18 cellular contexts compared by ENCODE assay signal in the genomic region with DNA sequence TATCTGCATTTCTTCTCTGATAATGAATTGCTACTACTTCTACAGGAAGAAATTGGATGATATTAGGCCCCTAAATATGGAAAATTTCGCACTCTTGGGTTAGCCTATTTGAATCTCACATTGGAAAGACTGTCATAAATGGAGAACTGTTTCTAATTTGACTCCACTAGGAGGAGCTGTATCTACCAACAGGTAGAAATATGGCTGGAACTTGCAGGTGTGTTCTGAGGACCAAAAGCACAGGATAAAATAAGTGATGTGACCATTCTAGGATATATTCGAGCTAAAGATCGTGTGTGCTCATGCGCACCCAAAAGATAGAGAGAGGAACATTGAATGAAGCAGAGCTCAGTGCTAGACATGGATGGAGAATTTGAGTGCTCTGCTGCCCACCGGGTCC. TPM values are rescaled to one million over a fixed set of nuclear protein-coding genes. Genes with fewer than 3 reads are reported as not detected.
DNase-seq lines count a peak whose midpoint lies in the region; ATAC-seq, FAIRE-seq and TF ChIP-seq lines count a peak whose summit lies in the region.
"Had no signal": no experiment of that assay in that cellular context is flagged by ENCODE, and none has a peak within 500 bp of the region (broad histone marks: within the 10 kb centered on the region; RNA-seq: fewer than 3 reads in every experiment).

No MANE protein-coding gene starts in this region.

- no peak for FAIRE-seq in GM12878 (lab: Jason Lieb, UNC)
- FAIRE-seq: A204.1, RCC 7860 had no signal

- H4K20me1 ChIP-seq in GM12878 (ENCODE audit: control insufficient read depth, insufficient read depth): no peaks in the 10 kb centered on the region

- POLR2A ChIA-PET in GM12878 (lab: Charles Lee): no interaction called here

- H3K79me2 ChIP-seq in GM12878 (ENCODE audit: control insufficient read depth, insufficient read depth, low read length): no peaks in the 10 kb centered on the region
- H3K79me2 ChIP-seq in mesendoderm (ENCODE audit: control insufficient read depth, insufficient read depth, low read length): no peaks in the 10 kb centered on the region

- no peak overlapping the region for H2AK5ac ChIP-seq in mesendoderm (ENCODE audit: low read length)

- WGBS in GM12878 (ENCODE audit: insufficient coverage, insufficient replicate concordance, low lambda C conversion rate, missing lambda C conversion rate): 16% methylated on average over 5 of the region's 5 CpGs
- WGBS in mesendoderm (ENCODE audit: extremely low coverage, insufficient coverage, low lambda C conversion rate): no CpG with 5 or more reads among the region's 5 CpGs

- no peak overlapping the region for H3K56ac ChIP-seq in mesendoderm (ENCODE audit: low read length)

- H2AFZ ChIP-seq in GM12878 (ENCODE audit: control insufficient read depth, low read depth, low read length): no peak overlapping the region

- H3K79me1 ChIP-seq in mesendoderm (ENCODE audit: low read length): no peaks in the 10 kb centered on the region

- H3K9me3 ChIP-seq in GM12878 (replicated peaks; ENCODE audit: control insufficient read depth, insufficient read depth, low read length): no peaks in the 10 kb centered on the region

- DNase-seq in DMS53 (lab: John Stamatoyannopoulos, UW): peak; percentile 29
- DNase-seq in DMS53 treated with DMSO at 0.1 percent for 48 hours (lab: John Stamatoyannopoulos, UW; ENCODE audit: unreplicated experiment): no peak
- no peak for DNase-seq in HL-60 (ENCODE audit: low read depth in 1 of 2, low spot score in 1 of 2)
- no peak for DNase-seq in GM12878 (ENCODE audit: low read depth, low spot score)
- DNase-seq in mesendoderm: peak; percentile 2
- DNase-seq in cerebellar cortex (ENCODE audit: low spot score): no peak
- no peak for DNase-seq in dorsolateral prefrontal cortex
- no peak for DNase-seq in NCI-H2196 (lab: John Stamatoyannopoulos, UW; ENCODE audit: unreplicated experiment)
- DNase-seq: activated naive CD4-positive, alpha-beta T cell; CD8-positive, alpha-beta T cell; effector CD4-positive, alpha-beta T cell; GF-D8; mammary epithelial cell; natural killer cell; T-cell had no signal

- RAD21 ChIA-PET in GM12878 (lab: Charles Lee; ENCODE audit: unreplicated experiment): no interaction called here

- H3K9ac ChIP-seq in GM12878 (ENCODE audit: control insufficient read depth, insufficient read depth, low read length): no peak overlapping the region
- H3K9ac ChIP-seq in mesendoderm (ENCODE audit: low read length): no peak overlapping the region

- BruUV-seq in GM12878 (replicated peaks; lab: Mats Ljungman, UMichigan): no TSS peak

- H3K4me1 ChIP-seq in GM12878 (ENCODE audit: control insufficient read depth, insufficient read depth, low read length) (no peaks in the 10 kb centered on the region), mesendoderm (ENCODE audit: control insufficient read depth, low read depth, low read length) (no peaks in the 10 kb centered on the region)

- H3K4me2 ChIP-seq in GM12878 (ENCODE audit: control insufficient read depth, insufficient read depth): no peak overlapping the region
- no peak overlapping the region for H3K4me2 ChIP-seq in mesendoderm (ENCODE audit: low read length)

- H3K36me3 ChIP-seq in GM12878 (ENCODE audit: control insufficient read depth in 2 of 2, insufficient read depth in 2 of 2, low read length in 1 of 2) (no peaks in the 10 kb centered on the region), mesendoderm (ENCODE audit: control insufficient read depth, insufficient read depth, low read length) (no peaks in the 10 kb centered on the region)

- no peak overlapping the region for H4K8ac ChIP-seq in mesendoderm (ENCODE audit: low read depth, low read length)

- TF ChIP-seq RAD21 in GM12878 (IDR thresholded peaks at IDR 0.05; ENCODE audit: insufficient read depth, low read depth, low read length): no peak

- CTCF ChIA-PET in GM12878 (lab: Yijun Ruan, JAX): interaction anchor here (0.7 to 1.4 kb wide), 4 partner anchors 18 to 265 kb away, joined by 3 to 4 read pairs (median 3); partner anchors contain the start of gene RPL39

- H2BK120ac ChIP-seq in mesendoderm (ENCODE audit: low read depth, low read length): no peak overlapping the region

- no peak overlapping the region for H3K18ac ChIP-seq in mesendoderm (ENCODE audit: low read length)

- H3K4me3 ChIP-seq in HL-60 (replicated peaks; ENCODE audit: insufficient read depth, low read length) (no peak overlapping the region), GM12878 (no peak overlapping the region), mesendoderm (ENCODE audit: low read length) (no peak overlapping the region), dorsolateral prefrontal cortex (no peak overlapping the region)

- H3K27ac ChIP-seq in HL-60 (replicated peaks): peak overlapping the region; percentile 56
- H3K27ac ChIP-seq in GM12878 (ENCODE audit: control insufficient read depth, insufficient read depth): no peak overlapping the region
- no peak overlapping the region for H3K27ac ChIP-seq in mesendoderm (ENCODE audit: low read depth, low read length)
- H3K27ac ChIP-seq in dorsolateral prefrontal cortex: no peak overlapping the region

- H2BK15ac ChIP-seq in mesendoderm (replicated peaks; ENCODE audit: low read depth): no peak overlapping the region

- no peak overlapping the region for H2BK5ac ChIP-seq in mesendoderm (ENCODE audit: low read length)

- no peak for TF ChIP-seq CTCF in HL-60 (IDR thresholded peaks at IDR 0.05; ENCODE audit: insufficient read depth, low read length)
- TF ChIP-seq CTCF in GM12878 (IDR thresholded peaks at IDR 0.05 in 2 of 3, conservative IDR thresholded peaks at IDR 0.05 in 1 of 3; ENCODE audit: control insufficient read depth in 2 of 3, extremely low read depth in 1 of 3, insufficient read depth in 1 of 3, low read depth in 3 of 3, low read length in 3 of 3): peak in 2 of 3 experiments; percentile 10 to 29; a peak in 2 of 6 replicates
- no peak for TF ChIP-seq CTCF in dorsolateral prefrontal cortex (IDR thresholded peaks at IDR 0.05 in 54 of 56, conservative IDR thresholded peaks at IDR 0.05 in 2 of 56; ENCODE audit: low read depth in 1 of 56, partially characterized antibody in 56 of 56)

- SMC1A ChIA-PET in GM12878 (lab: Charles Lee; ENCODE audit: uncharacterized antibody, unreplicated experiment): no interaction called here

- H3K27me3 ChIP-seq in HL-60 (ENCODE audit: insufficient read depth, poor library complexity, severe bottlenecking) (no peaks in the 10 kb centered on the region), GM12878 (replicated peaks in 1 of 2; ENCODE audit: control insufficient read depth in 2 of 2, insufficient read depth in 2 of 2, low read length in 1 of 2) (no peaks in the 10 kb centered on the region; a peak in 1 of 4 replicates), mesendoderm (ENCODE audit: insufficient read depth, low read length, poor library complexity) (no peaks in the 10 kb centered on the region), dorsolateral prefrontal cortex (peaks cover 0 to 45% (median 4%) of the 10 kb centered on the region in 45 donors)

- intact Hi-C loops in GM12878 (cut with micrococcal nuclease; ENCODE audit: unreplicated experiment) (no loop called here), dorsolateral prefrontal cortex (cut with DNase I) (loop anchor here in 1 of 2 donors (10.0 kb wide), 1 partner anchor 296 kb away; no protein-coding TSS in a partner anchor)

- TF ChIP-seq EP300 in GM12878 (IDR thresholded peaks at IDR 0.05; ENCODE audit: borderline replicate concordance in 1 of 2, control insufficient read depth in 1 of 2, low read depth in 2 of 2, low read length in 2 of 2): no peak

- H4K5ac ChIP-seq in mesendoderm (ENCODE audit: low read length): no peak overlapping the region

- ATAC-seq in GM12878: no peak
- ATAC-seq: CD8-positive, alpha-beta T cell; natural killer cell; T-cell had no signal

- in situ Hi-C loops in GM12878 (cut with MboI): no loop called here

- no peak for TF ChIP-seq POLR2A in GM12878 (IDR thresholded peaks at IDR 0.05; ENCODE audit: low read depth, low read length)

- no peak overlapping the region for H3K23ac ChIP-seq in mesendoderm (ENCODE audit: low read length)

- no peak overlapping the region for H3K4ac ChIP-seq in mesendoderm (ENCODE audit: low read depth, low read length)

RNA-seq across cellular contexts. Expression of gene NKAP, which starts 4.8 kb away (rescaled TPM):
- 12.2 and 14.5 TPM in 2 replicates for total RNA-seq in GM12878 (2013; cell fraction: nucleolus; rRNA removed)
- total RNA-seq in GM12878 (2014; rRNA removed) (5.4 TPM in 2 replicates), GM12878 (2014; rRNA removed; fragmentation: Illumina TruSeq; extraction: Trizol) (5.2 and 5.3 TPM in 2 replicates), GM12878 (2021) (5.9 and 6.9 TPM in 2 replicates), dorsolateral prefrontal cortex (10 to 100 TPM in 113 of 120 experiments, 1 to 10 TPM in 7; 9.2 to 18.1 (median 12.3) TPM)
- polyA plus RNA-seq in GM12878 (2011; ENCODE audit: low read depth): 2.5 TPM
- polyA plus RNA-seq in GM12878 (2011; rRNA removed) (5.6 and 11.7 TPM in 2 replicates), GM12878 (2014; fragmentation: Illumina TruSeq; extraction: Trizol) (4.9 and 5.1 TPM in 2 replicates), GM12878 (2014; fragmentation: Nextera tagmentation; extraction: Ambion mirVana) (1 to 10 TPM; 2.4 to 5.2 TPM), GM12878 (2014; rRNA removed) (5.1 and 6.7 TPM in 2 replicates), GM12878 (2016; fragmentation: Nextera tagmentation; extraction: Ambion mirVana) (1 to 10 TPM; 4.6 to 4.7 TPM)
- polyA plus RNA-seq in GM12878 (2011; cell fraction: cytosol; rRNA removed): 2.9 and 3.3 TPM in 2 replicates
- polyA plus RNA-seq in GM12878 (2011; cell fraction: nucleus; rRNA removed): 2.5 and 3.6 TPM in 2 replicates
- 4.9 and 6.3 TPM in 2 replicates for polyA plus RNA-seq in GM12878 (2012)
- 1.7 and 2.0 TPM in 2 replicates for polyA minus RNA-seq in GM12878 (2011; rRNA and poly(A)+ RNA removed)
- polyA minus RNA-seq in GM12878 (2011; cell fraction: cytosol; rRNA and poly(A)+ RNA removed): 2.2 and 2.5 TPM in 2 replicates
- 2.9 and 3.6 TPM in 2 replicates for polyA minus RNA-seq in GM12878 (2011; cell fraction: nucleus; rRNA and poly(A)+ RNA removed)
- 7.5 TPM for polyA plus RNA-seq in mesendoderm (2013, experiment 1 of 2)
- polyA plus RNA-seq in mesendoderm (2013, experiment 2 of 2): 7.6 TPM

RNA-seq across cellular contexts. Expression of gene AKAP14, which starts 52.7 kb away (rescaled TPM):
- not detected in 2 replicates for total RNA-seq in GM12878 (2013; cell fraction: nucleolus; rRNA removed)
- not detected in 2 replicates for total RNA-seq in GM12878 (2014; rRNA removed)
- not detected in 2 replicates for total RNA-seq in GM12878 (2014; rRNA removed; fragmentation: Illumina TruSeq; extraction: Trizol)
- total RNA-seq in GM12878 (2021): not detected in 2 replicates
- not detected for polyA plus RNA-seq in GM12878 (2011; ENCODE audit: low read depth)
- polyA plus RNA-seq in GM12878 (2011; rRNA removed): not detected in 2 replicates
- not detected in 2 replicates for polyA plus RNA-seq in GM12878 (2011; cell fraction: cytosol; rRNA removed)
- polyA plus RNA-seq in GM12878 (2011; cell fraction: nucleus; rRNA removed): not detected in 2 replicates
- not detected in 2 replicates for polyA plus RNA-seq in GM12878 (2012)
- polyA plus RNA-seq in GM12878 (2014; fragmentation: Illumina TruSeq; extraction: Trizol): not detected in 2 replicates
- not detected for polyA plus RNA-seq in GM12878 (2014; fragmentation: Nextera tagmentation; extraction: Ambion mirVana)
- polyA plus RNA-seq in GM12878 (2014; rRNA removed): not detected in 2 replicates
- not detected for polyA plus RNA-seq in GM12878 (2016; fragmentation: Nextera tagmentation; extraction: Ambion mirVana)
- polyA minus RNA-seq in GM12878 (2011; rRNA and poly(A)+ RNA removed): not detected in 2 replicates
- not detected in 2 replicates for polyA minus RNA-seq in GM12878 (2011; cell fraction: cytosol; rRNA and poly(A)+ RNA removed)
- polyA minus RNA-seq in GM12878 (2011; cell fraction: nucleus; rRNA and poly(A)+ RNA removed): not detected in 2 replicates
- polyA plus RNA-seq in mesendoderm (2013, experiment 1 of 2): 0.10 TPM
- polyA plus RNA-seq in mesendoderm (2013, experiment 2 of 2): not detected
- total RNA-seq in dorsolateral prefrontal cortex: 1 to 10 TPM in 27 of 120 experiments, under 1 TPM in 12, not detected in 81; 0.59 to 4.5 (median 1.3) TPM
- total RNA-seq: CD8-positive, alpha-beta T cell; mammary epithelial cell; natural killer cell; renal cortical epithelial cell; T-cell had no signal
- polyA plus RNA-seq: mammary epithelial cell had no signal

Comparison
In these comparisons a context has a peak if more than half of its experiments do, and no peak if none do; other contexts are left out.
1. DNase-seq: peak in DMS53 (single experiment) and mesendoderm (single experiment); none in DMS53 treated with DMSO at 0.1 percent for 48 hours (single experiment), HL-60 (0 of 2), GM12878 (single experiment), cerebellar cortex (single experiment), dorsolateral prefrontal cortex (0 of 10) and NCI-H2196 (single experiment).
2. CTCF ChIP-seq: peak in GM12878 (2 of 3); none in HL-60 (single experiment) and dorsolateral prefrontal cortex (0 of 56).